20 cellular contexts compared by ENCODE assay signal in genomic region chr1:78355646-78356045, GRCh38.
DNase-seq lines count a peak whose midpoint lies in the region; ATAC-seq, FAIRE-seq and TF ChIP-seq lines count a peak whose summit lies in the region.
"Had no signal": no experiment of that assay in that cellular context is flagged by ENCODE, and none has a peak within 500 bp of the region (broad histone marks: within the 10 kb centered on the region; RNA-seq: fewer than 3 reads in every experiment).

No MANE protein-coding gene starts in this region.

- POLR2A ChIA-PET in CD8-positive, alpha-beta T cell (lab: Charles Lee) = no interaction called here

- H3K4me1 Mint-ChIP-seq in astrocyte (ENCODE audit: low read depth, unreplicated experiment) (no peaks in the 10 kb centered on the region), progenitor cell of endocrine pancreas (ENCODE audit: low read depth) (peaks cover 3% of the 10 kb centered on the region)
- no peaks in the 10 kb centered on the region for H3K4me1 Mint-ChIP-seq in CD8-positive, alpha-beta T cell (ENCODE audit: low read depth)
- H3K4me1 Mint-ChIP-seq: B cell; CD8-positive, alpha-beta memory T cell; IgD-negative memory B cell had no signal

- H3K27me3 ChIP-seq in astrocyte (ENCODE audit: insufficient read depth, low read length) (no peaks in the 10 kb centered on the region), vagina (no peaks in the 10 kb centered on the region)
- H3K27me3 ChIP-seq in CD8-positive, alpha-beta T cell (ENCODE audit: insufficient read depth, low read length) = no peaks in the 10 kb centered on the region
- H3K27me3 ChIP-seq: SJSA1 had no signal

- no peaks in the 10 kb centered on the region for H4K20me1 ChIP-seq in astrocyte (ENCODE audit: insufficient read depth, low read length)

- H3K4me3 Mint-ChIP-seq in astrocyte (ENCODE audit: unreplicated experiment) = no peak overlapping the region
- no peak overlapping the region for H3K4me3 Mint-ChIP-seq in progenitor cell of endocrine pancreas (ENCODE audit: low read depth)
- H3K4me3 Mint-ChIP-seq in CD8-positive, alpha-beta T cell = no peak overlapping the region
- H3K4me3 Mint-ChIP-seq: B cell; CD8-positive, alpha-beta memory T cell; IgD-negative memory B cell had no signal

- H3K27ac Mint-ChIP-seq in astrocyte (ENCODE audit: unreplicated experiment) (no peak overlapping the region), progenitor cell of endocrine pancreas (peak overlapping the region; percentile 38)
- no peak overlapping the region for H3K27ac Mint-ChIP-seq in CD8-positive, alpha-beta T cell
- H3K27ac Mint-ChIP-seq: B cell, IgD-negative memory B cell had no signal

- intact Hi-C loops in CD8-positive, alpha-beta T cell (cut with DNase I, micrococcal nuclease) = no loop called here
- intact Hi-C loops in vagina (cut with DNase I) = no loop called here

- H3K4me1 ChIP-seq in astrocyte (ENCODE audit: insufficient read depth, low read length) (no peaks in the 10 kb centered on the region), vagina (no peaks in the 10 kb centered on the region)
- no peaks in the 10 kb centered on the region for H3K4me1 ChIP-seq in CD8-positive, alpha-beta T cell (ENCODE audit: insufficient read depth, low read length)
- H3K4me1 ChIP-seq: A549, HAP-1, SJSA1 had no signal

- TF ChIP-seq CTCF in astrocyte (IDR thresholded peaks at IDR 0.05; ENCODE audit: insufficient read depth, low read depth, low read length) (no peak), fibroblast of pulmonary artery (IDR thresholded peaks at IDR 0.05; ENCODE audit: low read length, missing control alignments) (no peak), progenitor cell of endocrine pancreas (IDR thresholded peaks at IDR 0.05; ENCODE audit: unreplicated experiment) (no peak), vagina (IDR thresholded peaks at IDR 0.05) (no peak)
- TF ChIP-seq CTCF in CD8-positive, alpha-beta T cell (IDR thresholded peaks at IDR 0.05) = no peak

- FAIRE-seq in astrocyte (lab: Jason Lieb, UNC) (no peak), RCC 7860 (lab: Jason Lieb, UNC) (no peak)
- FAIRE-seq: A549 had no signal

- TF ChIP-seq POLR2A in vagina (IDR thresholded peaks at IDR 0.05) = no peak

- peaks cover 5% of the 10 kb centered on the region for H3K27me3 Mint-ChIP-seq in astrocyte (ENCODE audit: low read depth, unreplicated experiment)
- no peaks in the 10 kb centered on the region for H3K27me3 Mint-ChIP-seq in progenitor cell of endocrine pancreas
- H3K27me3 Mint-ChIP-seq in CD8-positive, alpha-beta T cell (ENCODE audit: low read depth) = no peaks in the 10 kb centered on the region
- H3K27me3 Mint-ChIP-seq: IgD-negative memory B cell had no signal

- DNase-seq in GM03348 (ENCODE audit: low spot score) (peak; percentile 49), astrocyte (ENCODE audit: low read depth) (peak; percentile 10), fibroblast of pulmonary artery (ENCODE audit: low read depth) (peak; percentile 24), progenitor cell of endocrine pancreas (ENCODE audit: low spot score, unreplicated experiment) (no peak), vagina (ENCODE audit: extremely low spot score in 2 of 2) (no peak), RCC 7860 (ENCODE audit: low spot score) (no peak)
- no peak for DNase-seq in CD8-positive, alpha-beta T cell
- DNase-seq: CD8-positive, alpha-beta memory T cell; NCI-H1436; NCI-H2081 treated with DMSO at 0.1 percent for 48 hours; NCI-H2227 treated with DMSO at 0.1 percent for 48 hours; NCI-H524 treated with DMSO at 0.1 percent for 48 hours; NK-92 treated with Interleukin-12 subunit alpha and Interleukin-12 subunit beta, amount 100 ng/mL, for 24 hours; OCI-M1 had no signal

- H3K27ac ChIP-seq in astrocyte (ENCODE audit: low read depth, low read length) = no peak overlapping the region
- H3K27ac ChIP-seq in CD8-positive, alpha-beta T cell (ENCODE audit: low read depth, low read length) = no peak overlapping the region
- H3K27ac ChIP-seq in vagina = no peak overlapping the region
- H3K27ac ChIP-seq: A549, SJSA1 had no signal

- H3K79me2 ChIP-seq in astrocyte (ENCODE audit: insufficient read depth, low read length) = no peaks in the 10 kb centered on the region

- H3K36me3 Mint-ChIP-seq in astrocyte (ENCODE audit: low read depth, unreplicated experiment) (no peaks in the 10 kb centered on the region), progenitor cell of endocrine pancreas (ENCODE audit: insufficient read depth) (no peaks in the 10 kb centered on the region)
- no peaks in the 10 kb centered on the region for H3K36me3 Mint-ChIP-seq in CD8-positive, alpha-beta T cell
- H3K36me3 Mint-ChIP-seq: CD8-positive, alpha-beta memory T cell; IgD-negative memory B cell had no signal

- no peaks in the 10 kb centered on the region for H3K36me3 ChIP-seq in astrocyte (ENCODE audit: insufficient read depth, low read length)
- no peaks in the 10 kb centered on the region for H3K36me3 ChIP-seq in CD8-positive, alpha-beta T cell (ENCODE audit: insufficient read depth, low read length)
- H3K36me3 ChIP-seq in vagina = no peaks in the 10 kb centered on the region
- H3K36me3 ChIP-seq: HAP-1, SJSA1 had no signal

- CTCF ChIA-PET in CD8-positive, alpha-beta T cell (lab: Charles Lee) = interaction anchor here (0.8 kb wide), 1 partner anchor 13 kb away, joined by 3 read pairs; no protein-coding TSS in a partner anchor

- H3K9ac ChIP-seq in astrocyte (ENCODE audit: low read length) = no peak overlapping the region

- no peak overlapping the region for H3K4me3 ChIP-seq in astrocyte (ENCODE audit: insufficient read depth, low read depth, low read length)
- no peak overlapping the region for H3K4me3 ChIP-seq in fibroblast of pulmonary artery (replicated peaks; ENCODE audit: low read depth, low read length)
- H3K4me3 ChIP-seq in CD8-positive, alpha-beta T cell (ENCODE audit: low read depth, low read length) = no peak overlapping the region
- H3K4me3 ChIP-seq in vagina = no peak overlapping the region
- H3K4me3 ChIP-seq: A549, HAP-1, SJSA1 had no signal

- H3K4me2 ChIP-seq in astrocyte (ENCODE audit: low read length) = no peak overlapping the region
- H3K4me2 ChIP-seq: A549 had no signal

- no peak for ATAC-seq in CD8-positive, alpha-beta T cell
- no peak for ATAC-seq in GM21515 (IDR thresholded peaks at IDR 0.05; ENCODE audit: unreplicated experiment)
- ATAC-seq: A549 had no signal

- H3K9me3 ChIP-seq in astrocyte (ENCODE audit: insufficient read depth, low read depth, low read length) (no peaks in the 10 kb centered on the region), vagina (no peaks in the 10 kb centered on the region)
- no peaks in the 10 kb centered on the region for H3K9me3 ChIP-seq in CD8-positive, alpha-beta T cell (ENCODE audit: low read length)
- H3K9me3 ChIP-seq: A549, HAP-1 had no signal

- H2AFZ ChIP-seq in astrocyte (ENCODE audit: low read depth, low read length) = no peak overlapping the region

- H3K9me3 Mint-ChIP-seq in astrocyte (ENCODE audit: unreplicated experiment) (no peaks in the 10 kb centered on the region), progenitor cell of endocrine pancreas (ENCODE audit: low read depth) (no peaks in the 10 kb centered on the region)
- no peaks in the 10 kb centered on the region for H3K9me3 Mint-ChIP-seq in CD8-positive, alpha-beta T cell

Comparison
In these comparisons a context has a peak if more than half of its experiments do, and no peak if none do; other contexts are left out.
1. DNase-seq: peak in GM03348 (single experiment), astrocyte (single experiment) and fibroblast of pulmonary artery (single experiment); none in progenitor cell of endocrine pancreas (single experiment), CD8-positive, alpha-beta T cell (0 of 7), vagina (0 of 2) and RCC 7860 (single experiment).